Comparison of ENCODE assay signal across 27 cellular contexts in genomic region chr13:48906200-48906599, GRCh38.
"Had no signal": no experiment of that assay in that cellular context is flagged by ENCODE, and none has a peak within 500 bp of the region (broad histone marks: within the 10 kb centered on the region; RNA-seq: fewer than 3 reads in every experiment).

No MANE protein-coding gene starts in this region.

- H3K27ac Mint-ChIP-seq: activated CD4-positive, alpha-beta T cell treated with anti-CD3 and anti-CD28 coated beads for 36 hours; activated CD8-positive, alpha-beta memory T cell treated with anti-CD3 and anti-CD28 coated beads, Interleukin-2, amount 10 ng/mL, durations not matched to agents 7 days and 5 days; activated CD8-positive, alpha-beta T cell treated with anti-CD3 and anti-CD28 coated beads, Interleukin-2, amount 10 ng/mL, durations not matched to agents 7 days and 5 days; activated naive CD8-positive, alpha-beta T cell; activated T-cell treated with anti-CD3 and anti-CD28 coated beads, Interleukin-2, amount 50 U/mL, for 72 hours; natural killer cell treated with Interleukin-12 subunit alpha and Interleukin-12 subunit beta and Interleukin-15 and Interleukin-18, amount 100 ng/mL, for 72 hours; stimulated activated naive B cell treated with anti-CD40 and anti-IgM and Interleukin-4, amounts not matched to agents 10 μg/mL and 1 μg/mL and 100 μg/mL, for 72 hours; T-helper 2 cell treated with Interferon-gamma antibody and Interleukin-4, amounts not matched to agents 5 μg/mL and 100 μg/mL, for 36 hours had no signal

- H3K4me3 Mint-ChIP-seq: activated CD4-positive, alpha-beta T cell treated with anti-CD3 and anti-CD28 coated beads for 36 hours; activated CD8-positive, alpha-beta memory T cell treated with anti-CD3 and anti-CD28 coated beads, Interleukin-2, amount 10 ng/mL, durations not matched to agents 7 days and 5 days; activated CD8-positive, alpha-beta T cell treated with anti-CD3 and anti-CD28 coated beads, Interleukin-2, amount 10 ng/mL, durations not matched to agents 7 days and 5 days; activated naive CD8-positive, alpha-beta T cell; activated T-cell treated with anti-CD3 and anti-CD28 coated beads, Interleukin-2, amount 50 U/mL, for 72 hours; natural killer cell treated with Interleukin-12 subunit alpha and Interleukin-12 subunit beta and Interleukin-15 and Interleukin-18, amount 100 ng/mL, for 72 hours; stimulated activated naive B cell treated with anti-CD40 and anti-IgM and Interleukin-4, amounts not matched to agents 10 μg/mL and 1 μg/mL and 100 μg/mL, for 72 hours; T-helper 2 cell treated with Interferon-gamma antibody and Interleukin-4, amounts not matched to agents 5 μg/mL and 100 μg/mL, for 36 hours had no signal

- H3K27me3 Mint-ChIP-seq: activated naive CD8-positive, alpha-beta T cell had no signal

- DNase-seq: activated CD4-positive, alpha-beta T cell treated with anti-CD3 and anti-CD28 coated beads for 36 hours; activated CD4-positive, CD25-positive, alpha-beta regulatory T cell; activated CD8-positive, alpha-beta memory T cell treated with anti-CD3 and anti-CD28 coated beads, Interleukin-2, amount 10 ng/mL, durations not matched to agents 7 days and 5 days; activated CD8-positive, alpha-beta T cell treated with anti-CD3 and anti-CD28 coated beads, Interleukin-2, amount 10 ng/mL, durations not matched to agents 7 days and 5 days; activated effector memory CD4-positive, alpha-beta T cell treated with Interleukin-2 at 50 U/mL for 16 hours; activated naive CD4-positive, alpha-beta T cell treated with Interleukin-2 at 50 U/mL for 16 hours; activated T-cell treated with anti-CD3 and anti-CD28 coated beads, Interleukin-2, amount 50 U/mL, for 72 hours; anterior cingulate cortex; dermis blood vessel endothelial cell; effector CD4-positive, alpha-beta T cell; foreskin melanocyte; heart right ventricle; islet precursor cell; left colon; mesenchymal stem cell; retina; sigmoid colon; small intestine; stimulated activated CD4-positive, alpha-beta T cell treated with anti-CD3 and anti-CD28 coated beads, Interleukin-4, amount 100 ng/mL, for 4 hours; stimulated activated CD8-positive, alpha-beta memory T cell treated with anti-CD3 and anti-CD28 coated beads, Interleukin-4, amount 100 ng/mL, for 48 hours; stimulated activated naive B cell treated with anti-CD40 and anti-IgM and Interleukin-4, amounts not matched to agents 10 μg/mL and 1 μg/mL and 100 μg/mL, for 72 hours; T-helper 1 cell; transverse colon had no signal

- H3K9me3 Mint-ChIP-seq: activated T-cell treated with anti-CD3 and anti-CD28 coated beads, Interleukin-2, amount 50 U/mL, for 72 hours; stimulated activated naive B cell treated with anti-CD40 and anti-IgM and Interleukin-4, amounts not matched to agents 10 μg/mL and 1 μg/mL and 100 μg/mL, for 72 hours; T-helper 2 cell treated with Interferon-gamma antibody and Interleukin-4, amounts not matched to agents 5 μg/mL and 100 μg/mL, for 36 hours had no signal

- H3K36me3 Mint-ChIP-seq: natural killer cell treated with Interleukin-12 subunit alpha and Interleukin-12 subunit beta and Interleukin-15 and Interleukin-18, amount 100 ng/mL, for 72 hours; stimulated activated naive B cell treated with anti-CD40 and anti-IgM and Interleukin-4, amounts not matched to agents 10 μg/mL and 1 μg/mL and 100 μg/mL, for 72 hours had no signal

- ATAC-seq: activated CD4-positive, alpha-beta T cell treated with anti-CD3 and anti-CD28 coated beads for 36 hours; activated CD8-positive, alpha-beta memory T cell treated with anti-CD3 and anti-CD28 coated beads, Interleukin-2, amount 10 ng/mL, durations not matched to agents 7 days and 5 days; activated CD8-positive, alpha-beta T cell treated with anti-CD3 and anti-CD28 coated beads, Interleukin-2, amount 10 ng/mL, durations not matched to agents 7 days and 5 days; heart right ventricle; left colon; natural killer cell treated with Interleukin-12 subunit alpha and Interleukin-12 subunit beta and Interleukin-15 and Interleukin-18, amount 100 ng/mL, for 72 hours; stimulated activated naive B cell treated with anti-CD40 and anti-IgM and Interleukin-4, amounts not matched to agents 10 μg/mL and 1 μg/mL and 100 μg/mL, for 72 hours had no signal

- FAIRE-seq: colon, small intestine had no signal

- H3K4me1 Mint-ChIP-seq: stimulated activated naive B cell treated with anti-CD40 and anti-IgM and Interleukin-4, amounts not matched to agents 10 μg/mL and 1 μg/mL and 100 μg/mL, for 72 hours had no signal
